ENCODE assay signal across 23 cellular contexts in genomic region chr21:24552491-24552890, GRCh38.
"Had no signal": no experiment of that assay in that cellular context is flagged by ENCODE, and none has a peak within 500 bp of the region (broad histone marks: within the 10 kb centered on the region; RNA-seq: fewer than 3 reads in every experiment).

No MANE protein-coding gene starts in this region.

- DNase-seq: colonic mucosa; cortex of kidney; dermis blood vessel endothelial cell; dorsolateral prefrontal cortex; effector CD4-positive, alpha-beta T cell; effector CD8-positive, alpha-beta T cell; effector memory CD4-positive, alpha-beta T cell; effector memory CD8-positive, alpha-beta T cell; endodermal cell; erythroblast; esophagus squamous epithelium; foreskin fibroblast; foreskin keratinocyte; foreskin melanocyte; gastrocnemius medialis; glutamatergic neuron; head of caudate nucleus; heart left ventricle had no signal

- H3K4me1 ChIP-seq: colonic mucosa, esophagus muscularis mucosa, esophagus squamous epithelium, foreskin keratinocyte, gastrocnemius medialis, gastroesophageal sphincter, heart left ventricle had no signal

- H3K27me3 ChIP-seq: colonic mucosa, dorsolateral prefrontal cortex, esophagus muscularis mucosa, esophagus squamous epithelium, foreskin keratinocyte, gastrocnemius medialis, gastroesophageal sphincter, heart left ventricle had no signal

- H3K36me3 ChIP-seq: colonic mucosa, esophagus muscularis mucosa, esophagus squamous epithelium, gastrocnemius medialis, gastroesophageal sphincter, heart left ventricle had no signal

- H3K27ac ChIP-seq: colonic mucosa, coronary artery, dorsolateral prefrontal cortex, epithelial cell of prostate, esophagus muscularis mucosa, esophagus squamous epithelium, foreskin keratinocyte, gastrocnemius medialis, gastroesophageal sphincter, heart left ventricle had no signal

- ATAC-seq: effector memory CD8-positive, alpha-beta T cell; esophagus mucosa; foreskin keratinocyte; gastrocnemius medialis; gastroesophageal sphincter had no signal

- H3K4me3 ChIP-seq: colonic mucosa, coronary artery, dorsolateral prefrontal cortex, esophagus muscularis mucosa, esophagus squamous epithelium, gastrocnemius medialis, gastroesophageal sphincter, heart left ventricle had no signal

- H3K9me3 ChIP-seq: colonic mucosa, esophagus squamous epithelium, gastrocnemius medialis had no signal
